Comparison of ENCODE assay signal across 9 cellular contexts in the genomic region with DNA sequence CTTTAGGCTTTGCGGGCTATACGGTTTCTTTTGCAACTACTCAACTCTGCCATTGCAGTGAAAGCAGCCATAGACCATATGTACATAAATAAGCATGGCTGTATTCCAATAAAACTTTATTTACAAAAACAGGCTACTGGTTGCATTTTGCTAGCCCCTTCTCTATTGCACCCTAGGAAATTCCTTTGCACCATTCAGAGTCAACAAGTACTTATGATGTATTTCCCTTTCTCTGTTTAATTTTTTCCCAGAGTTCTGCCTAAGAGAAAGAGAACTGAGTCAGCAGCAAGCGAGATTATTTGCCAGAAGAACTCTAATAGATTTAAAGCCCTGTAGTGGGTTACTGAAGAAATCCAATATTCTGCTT. TPM values are rescaled to one million over a fixed set of nuclear protein-coding genes. Genes with fewer than 3 reads are reported as not detected.
"Had no signal": no experiment of that assay in that cellular context is flagged by ENCODE, and none has a peak within 500 bp of the region (broad histone marks: within the 10 kb centered on the region; RNA-seq: fewer than 3 reads in every experiment).

No MANE protein-coding gene starts in this region.

- H3K4me3 ChIP-seq: GM12878 had no signal

- DNase-seq: GDM1, GF-D8 had no signal

- FAIRE-seq: G401.6, GM12878, GM12891, GM12892, GM18507, GM19239 had no signal

- ATAC-seq: GM12878 had no signal

RNA-seq across cellular contexts. Expression of a gene that starts 33.8 kb away (rescaled TPM):
- total RNA-seq: G401 had no signal
- polyA plus RNA-seq: GM12878 had no signal
